1 cellular context compared by ENCODE assay signal in the genomic region with DNA sequence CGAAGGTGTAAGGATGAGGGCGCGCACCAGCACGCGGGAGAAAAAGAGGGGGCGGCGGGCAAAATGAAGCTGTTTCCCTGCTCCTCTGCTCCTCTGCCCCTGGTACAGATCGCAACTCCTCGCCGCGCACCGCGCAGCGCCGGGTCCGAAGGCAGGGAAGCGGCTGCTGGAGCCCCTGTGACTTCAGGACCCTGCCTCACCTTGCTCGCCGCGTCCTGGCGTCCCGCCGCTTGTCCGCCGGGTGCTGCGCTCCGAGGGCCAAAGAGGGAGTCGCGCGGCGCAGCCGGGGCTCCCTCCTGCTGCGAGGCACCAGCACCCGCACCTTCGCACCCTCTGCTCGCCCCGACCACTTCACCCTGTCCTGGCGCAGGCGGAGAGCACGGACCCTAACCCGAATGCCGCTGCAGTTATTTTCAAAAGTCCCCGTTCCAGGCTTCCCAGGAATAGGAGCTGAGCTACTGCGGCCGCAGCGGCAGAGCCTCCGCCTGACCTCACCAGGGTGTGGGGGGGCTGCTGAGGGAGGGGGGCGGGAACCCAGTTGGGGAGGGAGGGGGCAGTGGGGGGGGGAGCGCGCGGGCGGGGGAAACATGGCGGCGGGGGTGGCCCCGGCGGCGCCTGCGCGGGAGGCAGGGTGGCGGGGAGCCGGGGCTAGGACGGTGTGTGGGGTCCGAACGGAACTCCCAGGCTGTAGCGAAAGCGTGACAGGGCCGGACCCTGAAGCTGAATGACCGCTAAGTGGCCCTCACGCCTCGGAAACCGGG.
TF ChIP-seq lines count a peak whose summit lies in the region.

A gene with protein sequence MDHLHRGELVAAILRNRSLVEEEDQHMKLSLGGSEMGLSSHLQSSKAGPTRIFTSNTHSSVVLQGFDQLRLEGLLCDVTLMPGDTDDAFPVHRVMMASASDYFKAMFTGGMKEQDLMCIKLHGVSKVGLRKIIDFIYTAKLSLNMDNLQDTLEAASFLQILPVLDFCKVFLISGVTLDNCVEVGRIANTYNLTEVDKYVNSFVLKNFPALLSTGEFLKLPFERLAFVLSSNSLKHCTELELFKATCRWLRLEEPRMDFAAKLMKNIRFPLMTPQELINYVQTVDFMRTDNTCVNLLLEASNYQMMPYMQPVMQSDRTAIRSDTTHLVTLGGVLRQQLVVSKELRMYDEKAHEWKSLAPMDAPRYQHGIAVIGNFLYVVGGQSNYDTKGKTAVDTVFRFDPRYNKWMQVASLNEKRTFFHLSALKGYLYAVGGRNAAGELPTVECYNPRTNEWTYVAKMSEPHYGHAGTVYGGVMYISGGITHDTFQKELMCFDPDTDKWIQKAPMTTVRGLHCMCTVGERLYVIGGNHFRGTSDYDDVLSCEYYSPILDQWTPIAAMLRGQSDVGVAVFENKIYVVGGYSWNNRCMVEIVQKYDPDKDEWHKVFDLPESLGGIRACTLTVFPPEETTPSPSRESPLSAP (minus strand): TSS at position 503 of the 761 bp plus-strand sequence. CDS start 88,337 bp downstream, outside the sequence.

TF ChIP-seq in endothelial cell of umbilical vein, 7 proteins besides CTCF, POLR2A, EP300 and RAD21 (continued from another document):
- TF ChIP-seq POLR2AphosphoS5 (IDR thresholded peaks at IDR 0.05; ENCODE audit: insufficient read depth, low read depth, low read length) (no peak), EZH2 (IDR thresholded peaks at IDR 0.05; ENCODE audit: borderline replicate concordance, low read depth, low read length, severe bottlenecking) (no peak)
